In the genomic region with DNA sequence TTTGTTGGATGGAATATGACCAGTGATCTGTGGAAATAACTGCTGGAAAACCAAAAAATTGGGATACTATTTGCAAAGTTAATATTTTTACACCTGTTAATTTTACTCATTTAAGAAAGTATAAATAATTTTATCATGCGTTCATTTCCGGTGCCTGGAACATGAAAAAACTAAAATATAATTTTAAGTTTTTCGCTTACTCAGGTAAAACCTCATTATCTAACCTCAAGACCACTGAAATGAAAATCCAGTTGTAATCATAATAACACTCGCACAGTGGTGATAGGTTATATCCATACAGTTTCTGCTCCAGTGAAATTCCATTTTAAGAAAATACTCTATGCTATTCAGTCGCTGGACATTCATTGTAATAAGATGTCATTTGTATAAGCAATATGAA, we compare ENCODE assay signal across 36 cellular contexts.
DNase-seq lines count a peak whose midpoint lies in the region; ATAC-seq, FAIRE-seq and TF ChIP-seq lines count a peak whose summit lies in the region.
"Had no signal": no experiment of that assay in that cellular context is flagged by ENCODE, and none has a peak within 500 bp of the region (broad histone marks: within the 10 kb centered on the region; RNA-seq: fewer than 3 reads in every experiment).

No MANE protein-coding gene starts in this region.

- H3K4me3 ChIP-seq in HepG2 (replicated peaks in 1 of 3; ENCODE audit: insufficient read depth in 1 of 3, low read depth in 2 of 3, low read length in 3 of 3) (no peak overlapping the region), right lobe of liver (no peak overlapping the region), A549 (no peak overlapping the region), IMR-90 (ENCODE audit: insufficient read depth, low read depth, low read length) (no peak overlapping the region), K562 (no peak overlapping the region)
- H3K4me3 ChIP-seq: BLaER1; BLaER1 treated with 17β-estradiol and CSF1 and Interleukin-3, amounts not matched to agents 10 nM and 100 nM had no signal

- no peak overlapping the region for H3K4me2 ChIP-seq in HepG2 (ENCODE audit: low read depth, low read length)
- H3K4me2 ChIP-seq in A549 = no peak overlapping the region
- H3K4me2 ChIP-seq in IMR-90 (ENCODE audit: low read depth, low read length) = no peak overlapping the region
- H3K4me2 ChIP-seq in K562 (ENCODE audit: insufficient read depth, low read length) = no peak overlapping the region
- H3K4me2 ChIP-seq: BLaER1; BLaER1 treated with 17β-estradiol and CSF1 and Interleukin-3, amounts not matched to agents 10 nM and 100 nM had no signal

- in situ Hi-C loops in HepG2 (cut with HindIII; ENCODE audit: extremely low pct_ligation_motif_present, low pct_unique_long_range_greater_than_20kb) (no loop called here), IMR-90 (cut with MboI; ENCODE audit: low sequenced_read_pairs) (no loop called here), K562 (cut with MboI) (no loop called here)

- H3K36me3 ChIP-seq in HepG2 (replicated peaks in 1 of 2; ENCODE audit: control insufficient read depth in 1 of 2, insufficient read depth in 2 of 2, low read length in 2 of 2) (no peaks in the 10 kb centered on the region), right lobe of liver (no peaks in the 10 kb centered on the region), IMR-90 (ENCODE audit: control insufficient read depth, insufficient read depth, low read length) (no peaks in the 10 kb centered on the region), K562 (ENCODE audit: control insufficient read depth, insufficient read depth, low read length) (no peaks in the 10 kb centered on the region)
- H3K36me3 ChIP-seq: BE2C; BLaER1; BLaER1 treated with 17β-estradiol and CSF1 and Interleukin-3, amounts not matched to agents 10 nM and 100 nM had no signal

- H3K9me1 ChIP-seq in IMR-90 (ENCODE audit: insufficient read depth, low read length) (no peaks in the 10 kb centered on the region), K562 (ENCODE audit: control insufficient read depth, insufficient read depth, low read length) (no peaks in the 10 kb centered on the region)

- POLR2A ChIA-PET in HepG2 (lab: Yijun Ruan, JAX) = no interaction called here
- POLR2A ChIA-PET in A549 (lab: Yijun Ruan, JAX) = no interaction called here
- POLR2A ChIA-PET in IMR-90 (lab: Charles Lee; ENCODE audit: unreplicated experiment) = no interaction called here
- POLR2A ChIA-PET in K562 (lab: Yijun Ruan, JAX) = no interaction called here

- no peak for TF ChIP-seq POLR2A in HepG2 (IDR thresholded peaks at IDR 0.05; ENCODE audit: insufficient read depth in 1 of 2, low read depth in 2 of 2, low read length in 2 of 2)
- TF ChIP-seq POLR2A in right lobe of liver (IDR thresholded peaks at IDR 0.05) = no peak
- TF ChIP-seq POLR2A in A549 (IDR thresholded peaks at IDR 0.05; ENCODE audit: low read length) = no peak
- no peak for TF ChIP-seq POLR2A in IMR-90 (IDR thresholded peaks at IDR 0.05; ENCODE audit: low read depth, low read length)
- TF ChIP-seq POLR2A in K562 (conservative IDR thresholded peaks at IDR 0.05) = no peak

- no peaks in the 10 kb centered on the region for H3K4me1 Mint-ChIP-seq in glutamatergic neuron (ENCODE audit: low read depth, unreplicated experiment)
- H3K4me1 Mint-ChIP-seq: B cell; CD14-positive monocyte; CD4-positive, alpha-beta memory T cell; CD4-positive, CD25-positive, alpha-beta regulatory T cell; CD8-positive, alpha-beta memory T cell had no signal

- H3K14ac ChIP-seq in IMR-90 (replicated peaks; ENCODE audit: low read depth, low read length) = no peak overlapping the region

- TF ChIP-seq RAD21 in HepG2 (CRISPR knock-in tag; IDR thresholded peaks at IDR 0.05) (no peak), A549 (conservative IDR thresholded peaks at IDR 0.05 in 1 of 2, IDR thresholded peaks at IDR 0.05 in 1 of 2) (no peak), IMR-90 (IDR thresholded peaks at IDR 0.05; ENCODE audit: low read length) (no peak), K562 (CRISPR knock-in tag; conservative IDR thresholded peaks at IDR 0.05 in 1 of 2, IDR thresholded peaks at IDR 0.05 in 1 of 2) (no peak)

- dilution Hi-C loops in IMR-90 (cut with HindIII; ENCODE audit: low sequenced_read_pairs, unreplicated experiment) = no loop called here

- H3K79me2 ChIP-seq in HepG2 (ENCODE audit: insufficient read depth, low read length) (no peaks in the 10 kb centered on the region), K562 (ENCODE audit: control insufficient read depth, insufficient read depth, low read length) (no peaks in the 10 kb centered on the region)

- H2BK15ac ChIP-seq in IMR-90 (ENCODE audit: low read depth, low read length) = no peak overlapping the region

- no peaks in the 10 kb centered on the region for H3K79me1 ChIP-seq in IMR-90 (ENCODE audit: low read depth in 1 of 2, low read length in 2 of 2)

- H3K9me3 Mint-ChIP-seq in glutamatergic neuron (ENCODE audit: unreplicated experiment) = no peaks in the 10 kb centered on the region

- no peak overlapping the region for H2BK120ac ChIP-seq in IMR-90 (ENCODE audit: low read depth, low read length)

- H3K4me1 ChIP-seq in HepG2 (ENCODE audit: insufficient read depth, low read length) (no peaks in the 10 kb centered on the region), right lobe of liver (no peaks in the 10 kb centered on the region), A549 (no peaks in the 10 kb centered on the region), IMR-90 (ENCODE audit: control insufficient read depth, insufficient read depth, low read length) (no peaks in the 10 kb centered on the region), K562 (replicated peaks in 1 of 2; ENCODE audit: control insufficient read depth in 2 of 2, insufficient read depth in 2 of 2, low read length in 2 of 2) (no peaks in the 10 kb centered on the region)
- H3K4me1 ChIP-seq: BE2C; BLaER1; BLaER1 treated with 17β-estradiol and CSF1 and Interleukin-3, amounts not matched to agents 10 nM and 100 nM; Caco-2 had no signal

- H2BK5ac ChIP-seq in IMR-90 (ENCODE audit: low read depth, low read length, poor library complexity, severe bottlenecking) = no peak overlapping the region

- no peak overlapping the region for H3K4me3 Mint-ChIP-seq in glutamatergic neuron (ENCODE audit: unreplicated experiment)
- H3K4me3 Mint-ChIP-seq: B cell; CD14-positive monocyte; CD4-positive, alpha-beta memory T cell; CD4-positive, alpha-beta T cell; CD4-positive, CD25-positive, alpha-beta regulatory T cell; CD8-positive, alpha-beta memory T cell; CD8-positive, alpha-beta T cell had no signal

- H4K5ac ChIP-seq in IMR-90 (ENCODE audit: low read depth, low read length) = no peak overlapping the region

- no peak for TF ChIP-seq EP300 in HepG2 (IDR thresholded peaks at IDR 0.05; ENCODE audit: low read depth in 2 of 2, low read length in 2 of 2)
- TF ChIP-seq EP300 in HepG2 (CRISPR knock-in tag; IDR thresholded peaks at IDR 0.05; ENCODE audit: borderline replicate concordance) = no peak
- no peak for TF ChIP-seq EP300 in A549 (IDR thresholded peaks at IDR 0.05)
- no peak for TF ChIP-seq EP300 in K562 (IDR thresholded peaks at IDR 0.05; ENCODE audit: low read length)

- H4K8ac ChIP-seq in IMR-90 (ENCODE audit: low read depth in 2 of 2, low read length in 2 of 2) = no peak overlapping the region

- H3K23ac ChIP-seq in IMR-90 (ENCODE audit: low read depth, low read length) = no peak overlapping the region

- DNase-seq in HepG2 (ENCODE audit: low spot score) (no peak), right lobe of liver (no peak), A549 (ENCODE audit: low read depth in 1 of 2, low spot score in 1 of 2) (no peak), IMR-90 (no peak), K562 (ENCODE audit: extremely low read depth in 1 of 4, low spot score in 3 of 4) (no peak), NCI-H526 (lab: John Stamatoyannopoulos, UW) (no peak), glutamatergic neuron (no peak)
- no peak for DNase-seq in NK-92 treated with Interleukin-12 subunit alpha and Interleukin-12 subunit beta, amount 100 ng/mL, for 24 hours (lab: John Stamatoyannopoulos, UW)
- DNase-seq: 8988T; ACHN; AML-193; BE2C; C1 segment of cervical spinal cord; Caco-2; Calu3; CD4-positive, alpha-beta memory T cell; CD4-positive, alpha-beta T cell; CD4-positive, CD25-positive, alpha-beta regulatory T cell; CD8-positive, alpha-beta memory T cell; CD8-positive, alpha-beta T cell; COR-L47; DMS 273 treated with DMSO at 0.1 percent for 48 hours; DMS153; DMS53; DMS79; DMS79 treated with DMSO at 0.1 percent for 48 hours; DND-41; EL had no signal

- H4K91ac ChIP-seq in IMR-90 (ENCODE audit: insufficient read depth, low read depth, low read length) = no peak overlapping the region

- WGBS in HepG2 (ENCODE audit: low lambda C conversion rate) = 61% methylated on average over 5 of the region's 5 CpGs
- WGBS in right lobe of liver (ENCODE audit: insufficient coverage, low coverage, low lambda C conversion rate, missing lambda C conversion rate) = 58% methylated on average over 5 of the region's 5 CpGs
- WGBS in A549 (ENCODE audit: missing lambda C conversion rate) = 56% methylated on average over 5 of the region's 5 CpGs
- no CpG with 5 or more reads among the region's 5 CpGs for WGBS in IMR-90 (ENCODE audit: extremely low coverage in 2 of 2, insufficient read length in 1 of 2), 2 experiments
- 1% methylated on average over 5 of the region's 5 CpGs for WGBS in K562 (ENCODE audit: insufficient coverage, low coverage, missing lambda C conversion rate)

- CTCF ChIA-PET in HepG2 (lab: Yijun Ruan, JAX; ENCODE audit: low intra/inter-chr PET ratio, low total read pairs) (no interaction called here), A549 (lab: Yijun Ruan, JAX) (no interaction called here), IMR-90 (lab: Yijun Ruan, JAX) (no interaction called here), K562 (lab: Yijun Ruan, JAX; ENCODE audit: low intra/inter-chr PET ratio) (no interaction called here)

- no peak overlapping the region for H3K27ac Mint-ChIP-seq in glutamatergic neuron (ENCODE audit: unreplicated experiment)
- H3K27ac Mint-ChIP-seq: B cell; CD14-positive monocyte; CD4-positive, alpha-beta memory T cell; CD4-positive, alpha-beta T cell; CD4-positive, CD25-positive, alpha-beta regulatory T cell; CD8-positive, alpha-beta memory T cell; CD8-positive, alpha-beta T cell had no signal

- H3K9ac ChIP-seq in HepG2 (ENCODE audit: insufficient read depth, low read depth, low read length) = no peak overlapping the region
- H3K9ac ChIP-seq in IMR-90 (ENCODE audit: low read depth, low read length) = no peak overlapping the region
- H3K9ac ChIP-seq in K562 (ENCODE audit: insufficient read depth in 1 of 2, low read depth in 2 of 2, low read length in 2 of 2) = no peak overlapping the region
- H3K9ac ChIP-seq: BLaER1; BLaER1 treated with 17β-estradiol and CSF1 and Interleukin-3, amounts not matched to agents 10 nM and 100 nM had no signal

- H3K9me3 ChIP-seq in HepG2 (ENCODE audit: low read length) (peaks cover 15% of the 10 kb centered on the region; the same call in 1 of the 2 replicates), right lobe of liver (no peaks in the 10 kb centered on the region), A549 (no peaks in the 10 kb centered on the region), IMR-90 (ENCODE audit: control insufficient read depth, insufficient read depth, low read length) (0 out of 2 replicates have a peak, but pooled peaks cover 2% of the 10 kb centered on the region), K562 (replicated peaks; ENCODE audit: control insufficient read depth, insufficient read depth, low read depth, low read length) (no peaks in the 10 kb centered on the region)
- H3K9me3 ChIP-seq: BE2C; BLaER1; BLaER1 treated with 17β-estradiol and CSF1 and Interleukin-3, amounts not matched to agents 10 nM and 100 nM; Caco-2 had no signal

- no peak for TF ChIP-seq CTCF in HepG2 (CRISPR knock-in tag; IDR thresholded peaks at IDR 0.05)
- TF ChIP-seq CTCF in right lobe of liver (IDR thresholded peaks at IDR 0.05) = no peak
- no peak for TF ChIP-seq CTCF in A549 (IDR thresholded peaks at IDR 0.05)
- no peak for TF ChIP-seq CTCF in IMR-90 (conservative IDR thresholded peaks at IDR 0.05; ENCODE audit: low read depth, low read length)
- TF ChIP-seq CTCF in K562 (IDR thresholded peaks at IDR 0.05 in 2 of 3, conservative IDR thresholded peaks at IDR 0.05 in 1 of 3; ENCODE audit: insufficient read depth in 2 of 3, low read depth in 1 of 3, low read length in 3 of 3) = no peak
- no peak for TF ChIP-seq CTCF in glutamatergic neuron (IDR thresholded peaks at IDR 0.05; ENCODE audit: partially characterized antibody, unreplicated experiment)

- H3K27ac ChIP-seq in HepG2 (ENCODE audit: extremely low read length, insufficient read depth, low read length) (no peak overlapping the region), right lobe of liver (no peak overlapping the region), A549 (no peak overlapping the region), IMR-90 (ENCODE audit: insufficient read depth, low read length) (no peak overlapping the region), K562 (ENCODE audit: extremely low read depth, low read depth, low read length) (no peak overlapping the region)
- H3K27ac ChIP-seq: 22Rv1; BLaER1; BLaER1 treated with 17β-estradiol and CSF1 and Interleukin-3, amounts not matched to agents 10 nM and 100 nM; C4-2B had no signal

- no peak overlapping the region for H3K4ac ChIP-seq in IMR-90 (ENCODE audit: low read depth, low read length)

- no peak overlapping the region for H2BK20ac ChIP-seq in IMR-90 (ENCODE audit: low read depth, low read length)

- no peak overlapping the region for H2AK5ac ChIP-seq in IMR-90 (ENCODE audit: low read depth, low read length)

- H2AK9ac ChIP-seq in IMR-90 (replicated peaks; ENCODE audit: low read depth, low read length, poor library complexity) = no peak overlapping the region

- no peak overlapping the region for H2AFZ ChIP-seq in HepG2 (ENCODE audit: low read length)
- H2AFZ ChIP-seq in IMR-90 (replicated peaks; ENCODE audit: low read length, poor library complexity) = no peak overlapping the region
- no peak overlapping the region for H2AFZ ChIP-seq in K562 (ENCODE audit: low read depth, low read length)

- no peaks in the 10 kb centered on the region for H3K27me3 Mint-ChIP-seq in glutamatergic neuron (ENCODE audit: unreplicated experiment)
- H3K27me3 Mint-ChIP-seq: B cell; CD4-positive, alpha-beta memory T cell; CD4-positive, alpha-beta T cell; CD4-positive, CD25-positive, alpha-beta regulatory T cell; CD8-positive, alpha-beta memory T cell had no signal

- H4K20me1 ChIP-seq in HepG2 (ENCODE audit: insufficient read depth, low read length) (no peaks in the 10 kb centered on the region), IMR-90 (ENCODE audit: insufficient read depth, low read length) (no peaks in the 10 kb centered on the region), K562 (replicated peaks; ENCODE audit: control insufficient read depth, insufficient read depth, low read length) (no peaks in the 10 kb centered on the region)
- H4K20me1 ChIP-seq: BLaER1; BLaER1 treated with 17β-estradiol and CSF1 and Interleukin-3, amounts not matched to agents 10 nM and 100 nM had no signal

- intact Hi-C loops in HepG2 (cut with micrococcal nuclease; ENCODE audit: unreplicated experiment) = no loop called here
- intact Hi-C loops in right lobe of liver (cut with DNase I) = no loop called here
- intact Hi-C loops in IMR-90 (cut with micrococcal nuclease) = no loop called here
- intact Hi-C loops in K562 (cut with micrococcal nuclease) = no loop called here

- BruUV-seq in HepG2 (replicated peaks; lab: Mats Ljungman, UMichigan) (no TSS peak), IMR-90 (replicated peaks; lab: Mats Ljungman, UMichigan) (no TSS peak), K562 (replicated peaks; lab: Mats Ljungman, UMichigan) (no TSS peak)

- ATAC-seq in HepG2 (no peak), right lobe of liver (no peak), A549 (no peak), IMR-90 (ENCODE audit: low read depth) (no peak), K562 (no peak)
- ATAC-seq: CD8-positive, alpha-beta T cell had no signal

- H3K56ac ChIP-seq in IMR-90 (ENCODE audit: extremely low read depth, insufficient read depth, low read length) = no peak overlapping the region

- H3K36me3 Mint-ChIP-seq in glutamatergic neuron (ENCODE audit: unreplicated experiment) = no peaks in the 10 kb centered on the region
- H3K36me3 Mint-ChIP-seq: CD14-positive monocyte; CD4-positive, alpha-beta memory T cell; CD4-positive, CD25-positive, alpha-beta regulatory T cell; CD8-positive, alpha-beta memory T cell; CD8-positive, alpha-beta T cell had no signal

- FAIRE-seq in HepG2 (lab: Jason Lieb, UNC) (no peak), A549 (lab: Jason Lieb, UNC) (no peak), K562 (lab: Jason Lieb, UNC) (no peak)
- FAIRE-seq: A204.1, D721Med had no signal

- no peaks in the 10 kb centered on the region for H3K27me3 ChIP-seq in HepG2 (ENCODE audit: control insufficient read depth in 1 of 2, insufficient read depth in 2 of 2, low read length in 2 of 2)
- H3K27me3 ChIP-seq in right lobe of liver = no peaks in the 10 kb centered on the region
- H3K27me3 ChIP-seq in IMR-90 (ENCODE audit: control insufficient read depth, insufficient read depth, low read length) = no peaks in the 10 kb centered on the region
- H3K27me3 ChIP-seq in K562 (ENCODE audit: control insufficient read depth in 2 of 2, insufficient read depth in 2 of 2, low read length in 2 of 2) = no peaks in the 10 kb centered on the region
- H3K27me3 ChIP-seq: BE2C; BLaER1; BLaER1 treated with 17β-estradiol and CSF1 and Interleukin-3, amounts not matched to agents 10 nM and 100 nM had no signal

- H3K18ac ChIP-seq in IMR-90 (ENCODE audit: low read depth, low read length) = no peak overlapping the region
